ENCODE assay signal across 1 cellular context in the genomic region with DNA sequence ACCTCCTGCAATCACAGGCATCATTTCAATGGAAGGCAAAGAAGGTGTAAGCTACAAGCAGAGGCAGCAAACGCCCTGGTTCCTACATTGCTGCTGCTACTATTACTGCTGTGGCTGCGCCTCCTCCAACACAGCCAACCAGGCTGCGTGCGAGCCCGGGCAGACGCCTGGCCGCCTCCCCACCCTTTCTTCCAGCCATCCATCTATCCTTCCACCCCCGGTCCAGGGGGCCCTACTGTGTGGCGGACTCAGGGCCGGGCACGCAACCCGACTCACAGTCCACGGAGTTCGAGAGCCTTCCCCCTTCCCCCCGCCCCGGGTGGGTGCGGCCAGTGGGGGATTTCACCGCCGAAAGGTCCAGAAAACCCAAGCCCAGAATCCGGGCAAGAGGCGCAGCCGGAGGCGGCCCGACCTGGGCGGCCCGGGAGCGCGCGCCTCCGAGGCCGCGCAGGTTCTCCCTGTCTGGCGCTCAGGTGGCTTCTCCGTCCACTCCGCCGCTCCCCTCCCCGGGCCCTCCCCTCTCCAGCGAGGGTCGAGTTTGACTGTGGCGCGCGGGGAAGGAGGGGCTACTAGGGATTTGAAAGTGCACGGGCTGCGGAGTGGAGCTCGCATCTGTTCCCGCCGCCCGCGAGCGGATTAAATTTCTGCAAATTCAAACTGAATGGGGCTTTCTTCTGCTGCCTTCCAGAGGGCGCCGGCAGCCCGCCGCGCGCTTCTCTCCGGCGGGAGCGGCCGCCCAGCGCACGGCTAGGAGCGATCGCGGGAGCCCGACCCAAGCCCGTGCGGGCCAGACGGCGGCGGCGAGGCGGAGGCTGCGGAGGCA.
TF ChIP-seq lines count a peak whose summit lies in the region.

A gene (plus strand): TSS at position 569 of the 823 bp plus-strand sequence. CDS start 655 bp downstream, outside the sequence.

TF ChIP-seq in IMR-90, 13 proteins besides CTCF, POLR2A, EP300 and RAD21 (continued from another document):
- no peak for TF ChIP-seq NFE2L2 (IDR thresholded peaks at IDR 0.05; ENCODE audit: low read depth, low read length)
- TF ChIP-seq, protein P1, sequence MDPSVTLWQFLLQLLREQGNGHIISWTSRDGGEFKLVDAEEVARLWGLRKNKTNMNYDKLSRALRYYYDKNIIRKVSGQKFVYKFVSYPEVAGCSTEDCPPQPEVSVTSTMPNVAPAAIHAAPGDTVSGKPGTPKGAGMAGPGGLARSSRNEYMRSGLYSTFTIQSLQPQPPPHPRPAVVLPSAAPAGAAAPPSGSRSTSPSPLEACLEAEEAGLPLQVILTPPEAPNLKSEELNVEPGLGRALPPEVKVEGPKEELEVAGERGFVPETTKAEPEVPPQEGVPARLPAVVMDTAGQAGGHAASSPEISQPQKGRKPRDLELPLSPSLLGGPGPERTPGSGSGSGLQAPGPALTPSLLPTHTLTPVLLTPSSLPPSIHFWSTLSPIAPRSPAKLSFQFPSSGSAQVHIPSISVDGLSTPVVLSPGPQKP (IDR thresholded peaks at IDR 0.05; ENCODE audit: borderline replicate concordance, low read depth, low read length): no peak
